Comparison of ENCODE assay signal across 1 cellular context in the genomic region with DNA sequence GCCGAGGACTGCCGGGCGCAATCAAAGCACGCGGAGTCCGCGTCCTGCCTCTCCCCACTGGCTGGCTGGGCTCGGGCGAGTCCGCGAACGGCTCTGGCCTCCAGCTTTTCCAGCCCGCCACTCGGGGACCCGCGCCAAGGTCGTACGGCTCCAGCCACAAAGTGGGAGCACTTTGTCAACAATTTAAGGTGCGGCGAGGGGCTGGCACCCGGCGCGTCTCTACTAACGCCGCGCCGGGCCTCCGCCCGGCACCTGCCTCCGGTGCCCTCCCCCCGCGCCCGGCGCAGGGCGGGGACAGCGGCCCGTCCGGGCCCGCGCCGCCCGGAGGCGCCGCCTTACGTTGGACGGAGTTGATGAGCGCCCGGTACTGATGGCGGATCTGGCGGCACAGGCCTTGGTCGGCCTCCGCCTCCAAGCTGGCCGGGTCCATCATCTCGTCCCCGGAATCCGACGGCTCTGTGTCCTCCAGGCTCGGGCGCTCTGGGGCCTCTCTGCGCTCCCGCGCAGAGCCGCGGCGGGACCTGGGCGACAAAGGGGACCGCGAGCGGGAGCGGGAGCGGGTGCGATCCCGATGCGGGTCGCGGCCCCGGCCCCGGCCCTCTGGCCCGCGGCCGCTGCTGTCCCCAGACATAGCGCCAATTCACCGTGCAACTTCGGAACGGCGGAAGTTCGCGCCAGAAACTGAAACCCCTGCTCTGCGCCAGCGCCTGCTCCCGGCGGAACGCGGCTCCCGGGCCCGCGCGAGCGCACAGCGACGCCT.
TF ChIP-seq lines count a peak whose summit lies in the region.

Gene NSMCE4A (minus strand): TSS at position 683 of the 760 bp plus-strand sequence. CDS start 52 bp downstream, at position 631.

TF ChIP-seq in HepG2, 621 proteins besides CTCF, POLR2A, EP300 and RAD21 (continued from another document and continues in another):
- TF ChIP-seq, protein P1, sequence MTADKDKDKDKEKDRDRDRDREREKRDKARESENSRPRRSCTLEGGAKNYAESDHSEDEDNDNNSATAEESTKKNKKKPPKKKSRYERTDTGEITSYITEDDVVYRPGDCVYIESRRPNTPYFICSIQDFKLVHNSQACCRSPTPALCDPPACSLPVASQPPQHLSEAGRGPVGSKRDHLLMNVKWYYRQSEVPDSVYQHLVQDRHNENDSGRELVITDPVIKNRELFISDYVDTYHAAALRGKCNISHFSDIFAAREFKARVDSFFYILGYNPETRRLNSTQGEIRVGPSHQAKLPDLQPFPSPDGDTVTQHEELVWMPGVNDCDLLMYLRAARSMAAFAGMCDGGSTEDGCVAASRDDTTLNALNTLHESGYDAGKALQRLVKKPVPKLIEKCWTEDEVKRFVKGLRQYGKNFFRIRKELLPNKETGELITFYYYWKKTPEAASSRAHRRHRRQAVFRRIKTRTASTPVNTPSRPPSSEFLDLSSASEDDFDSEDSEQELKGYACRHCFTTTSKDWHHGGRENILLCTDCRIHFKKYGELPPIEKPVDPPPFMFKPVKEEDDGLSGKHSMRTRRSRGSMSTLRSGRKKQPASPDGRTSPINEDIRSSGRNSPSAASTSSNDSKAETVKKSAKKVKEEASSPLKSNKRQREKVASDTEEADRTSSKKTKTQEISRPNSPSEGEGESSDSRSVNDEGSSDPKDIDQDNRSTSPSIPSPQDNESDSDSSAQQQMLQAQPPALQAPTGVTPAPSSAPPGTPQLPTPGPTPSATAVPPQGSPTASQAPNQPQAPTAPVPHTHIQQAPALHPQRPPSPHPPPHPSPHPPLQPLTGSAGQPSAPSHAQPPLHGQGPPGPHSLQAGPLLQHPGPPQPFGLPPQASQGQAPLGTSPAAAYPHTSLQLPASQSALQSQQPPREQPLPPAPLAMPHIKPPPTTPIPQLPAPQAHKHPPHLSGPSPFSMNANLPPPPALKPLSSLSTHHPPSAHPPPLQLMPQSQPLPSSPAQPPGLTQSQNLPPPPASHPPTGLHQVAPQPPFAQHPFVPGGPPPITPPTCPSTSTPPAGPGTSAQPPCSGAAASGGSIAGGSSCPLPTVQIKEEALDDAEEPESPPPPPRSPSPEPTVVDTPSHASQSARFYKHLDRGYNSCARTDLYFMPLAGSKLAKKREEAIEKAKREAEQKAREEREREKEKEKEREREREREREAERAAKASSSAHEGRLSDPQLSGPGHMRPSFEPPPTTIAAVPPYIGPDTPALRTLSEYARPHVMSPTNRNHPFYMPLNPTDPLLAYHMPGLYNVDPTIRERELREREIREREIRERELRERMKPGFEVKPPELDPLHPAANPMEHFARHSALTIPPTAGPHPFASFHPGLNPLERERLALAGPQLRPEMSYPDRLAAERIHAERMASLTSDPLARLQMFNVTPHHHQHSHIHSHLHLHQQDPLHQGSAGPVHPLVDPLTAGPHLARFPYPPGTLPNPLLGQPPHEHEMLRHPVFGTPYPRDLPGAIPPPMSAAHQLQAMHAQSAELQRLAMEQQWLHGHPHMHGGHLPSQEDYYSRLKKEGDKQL (CRISPR knock-in tag; IDR thresholded peaks at IDR 0.05; ENCODE audit: low read depth): no peak
- TF ChIP-seq KAT7 (CRISPR knock-in tag; IDR thresholded peaks at IDR 0.05; ENCODE audit: borderline replicate concordance) (no peak; the same call in 1 of the 2 replicates), TFE3 (CRISPR knock-in tag; IDR thresholded peaks at IDR 0.05) (0 out of 2 replicates have a peak, but pooled peaks have one; percentile 25), ATF1 (CRISPR knock-in tag; IDR thresholded peaks at IDR 0.05) (no peak), ATF3 (CRISPR knock-in tag; IDR thresholded peaks at IDR 0.05) (0 out of 2 replicates have a peak, but pooled peaks have one; percentile 38), THAP9 (CRISPR knock-in tag; IDR thresholded peaks at IDR 0.05; ENCODE audit: borderline replicate concordance) (0 out of 2 replicates have a peak, but pooled peaks have one; percentile 25), IRF2 (CRISPR knock-in tag; IDR thresholded peaks at IDR 0.05) (peak; percentile 89), TBX3 (IDR thresholded peaks at IDR 0.05; ENCODE audit: borderline replicate concordance) (no peak), ZNF512 (CRISPR knock-in tag; IDR thresholded peaks at IDR 0.05) (no peak), ZKSCAN1 (IDR thresholded peaks at IDR 0.05; ENCODE audit: low read length) (no peak), HOXA3 (CRISPR knock-in tag; IDR thresholded peaks at IDR 0.05) (peak; percentile 79), HOMEZ (CRISPR knock-in tag; IDR thresholded peaks at IDR 0.05; ENCODE audit: low read depth) (0 out of 2 replicates have a peak, but pooled peaks have one; percentile 32), EEA1 (CRISPR knock-in tag; IDR thresholded peaks at IDR 0.05; ENCODE audit: borderline replicate concordance) (no peak), TCF7 (IDR thresholded peaks at IDR 0.05; ENCODE audit: low read depth) (no peak), KDM1A (CRISPR knock-in tag; IDR thresholded peaks at IDR 0.05) (no peak), E2F2 (CRISPR knock-in tag; IDR thresholded peaks at IDR 0.05; ENCODE audit: borderline replicate concordance) (no peak), NR2F6 (IDR thresholded peaks at IDR 0.05) (no peak), NR2F6 (CRISPR knock-in tag; IDR thresholded peaks at IDR 0.05) (no peak), ZSCAN9 (CRISPR knock-in tag; IDR thresholded peaks at IDR 0.05; ENCODE audit: borderline replicate concordance) (no peak; the same call in 1 of the 2 replicates), CBX5 (CRISPR knock-in tag; IDR thresholded peaks at IDR 0.05; ENCODE audit: borderline replicate concordance) (peak; percentile 38; the same call in 1 of the 2 replicates), ZNF468 (CRISPR knock-in tag; IDR thresholded peaks at IDR 0.05) (no peak), ZNF773 (CRISPR knock-in tag; IDR thresholded peaks at IDR 0.05; ENCODE audit: borderline replicate concordance) (peak; percentile 75; the same call in 1 of the 2 replicates), ZNF460 (CRISPR knock-in tag; IDR thresholded peaks at IDR 0.05; ENCODE audit: borderline replicate concordance) (no peak), STAT5B (CRISPR knock-in tag; IDR thresholded peaks at IDR 0.05) (0 out of 2 replicates have a peak, but pooled peaks have one; percentile 41), GABPA (IDR thresholded peaks at IDR 0.05; ENCODE audit: low read depth, low read length) (peak; percentile 62), GABPA (CRISPR knock-in tag; IDR thresholded peaks at IDR 0.05; ENCODE audit: low read depth) (peak; percentile 67), XRCC5 (optimal IDR thresholded peaks at IDR 0.05; ENCODE audit: low read length) (peak; percentile 94)
- TF ChIP-seq, protein P2, sequence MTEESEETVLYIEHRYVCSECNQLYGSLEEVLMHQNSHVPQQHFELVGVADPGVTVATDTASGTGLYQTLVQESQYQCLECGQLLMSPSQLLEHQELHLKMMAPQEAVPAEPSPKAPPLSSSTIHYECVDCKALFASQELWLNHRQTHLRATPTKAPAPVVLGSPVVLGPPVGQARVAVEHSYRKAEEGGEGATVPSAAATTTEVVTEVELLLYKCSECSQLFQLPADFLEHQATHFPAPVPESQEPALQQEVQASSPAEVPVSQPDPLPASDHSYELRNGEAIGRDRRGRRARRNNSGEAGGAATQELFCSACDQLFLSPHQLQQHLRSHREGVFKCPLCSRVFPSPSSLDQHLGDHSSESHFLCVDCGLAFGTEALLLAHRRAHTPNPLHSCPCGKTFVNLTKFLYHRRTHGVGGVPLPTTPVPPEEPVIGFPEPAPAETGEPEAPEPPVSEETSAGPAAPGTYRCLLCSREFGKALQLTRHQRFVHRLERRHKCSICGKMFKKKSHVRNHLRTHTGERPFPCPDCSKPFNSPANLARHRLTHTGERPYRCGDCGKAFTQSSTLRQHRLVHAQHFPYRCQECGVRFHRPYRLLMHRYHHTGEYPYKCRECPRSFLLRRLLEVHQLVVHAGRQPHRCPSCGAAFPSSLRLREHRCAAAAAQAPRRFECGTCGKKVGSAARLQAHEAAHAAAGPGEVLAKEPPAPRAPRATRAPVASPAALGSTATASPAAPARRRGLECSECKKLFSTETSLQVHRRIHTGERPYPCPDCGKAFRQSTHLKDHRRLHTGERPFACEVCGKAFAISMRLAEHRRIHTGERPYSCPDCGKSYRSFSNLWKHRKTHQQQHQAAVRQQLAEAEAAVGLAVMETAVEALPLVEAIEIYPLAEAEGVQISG (CRISPR knock-in tag; IDR thresholded peaks at IDR 0.05): peak; percentile 99
